ENCODE assay signal across 26 cellular contexts in the genomic region with DNA sequence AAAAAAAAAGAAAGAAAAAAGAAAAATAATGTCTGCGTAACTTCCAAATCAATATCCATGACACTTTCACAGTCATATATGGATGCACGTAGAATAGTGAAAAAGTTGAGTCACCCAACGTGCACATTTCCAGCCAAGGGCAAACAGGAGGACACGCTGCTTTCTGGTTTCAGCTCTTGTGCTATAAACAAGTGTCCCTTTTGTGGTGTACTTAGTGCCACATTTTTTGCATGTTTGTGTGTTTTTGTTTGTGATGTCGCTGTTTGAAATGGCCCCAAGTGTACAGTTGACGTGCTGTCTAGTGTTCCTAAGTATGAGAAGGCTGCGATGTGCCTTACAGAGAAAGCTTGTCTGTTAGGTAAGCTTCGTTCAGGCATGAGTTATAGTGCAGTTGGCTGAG. TPM values are rescaled to one million over a fixed set of nuclear protein-coding genes. Genes with fewer than 3 reads are reported as not detected.
DNase-seq lines count a peak whose midpoint lies in the region; ATAC-seq and TF ChIP-seq lines count a peak whose summit lies in the region.
"Had no signal": no experiment of that assay in that cellular context is flagged by ENCODE, and none has a peak within 500 bp of the region (broad histone marks: within the 10 kb centered on the region; RNA-seq: fewer than 3 reads in every experiment).

No MANE protein-coding gene starts in this region.

- H3K36me3 ChIP-seq in SU-DHL-6 (ENCODE audit: low read length), result no peaks in the 10 kb centered on the region
- H3K36me3 ChIP-seq: left lung had no signal

- no peak overlapping the region for H3K4me3 ChIP-seq in SU-DHL-6 (ENCODE audit: insufficient read depth, low read length, poor library complexity, severe bottlenecking)
- H3K4me3 ChIP-seq: left lung had no signal

- no peak for ATAC-seq in activated CD8-positive, alpha-beta memory T cell treated with anti-CD3 and anti-CD28 coated beads, Interleukin-2, amount 10 ng/mL, durations not matched to agents 7 days and 5 days
- ATAC-seq in memory B cell (ENCODE audit: low read depth) (no peak), GM19351 (IDR thresholded peaks at IDR 0.05; ENCODE audit: unreplicated experiment) (no peak), HG03571 (IDR thresholded peaks at IDR 0.05; ENCODE audit: unreplicated experiment) (no peak)
- ATAC-seq in stimulated activated effector memory CD8-positive, alpha-beta T cell treated with anti-CD3 and anti-CD28 coated beads, Interleukin-12 subunit alpha, Interleukin-12 subunit beta, amount 100 ng/mL, for 72 hours, result no peak
- ATAC-seq: activated T-cell treated with anti-CD3 and anti-CD28 coated beads, Interleukin-2, amount 50 U/mL, for 4 hours; left lung; natural killer cell; T-helper 17 cell had no signal

- CTCF ChIA-PET in activated CD8-positive, alpha-beta memory T cell treated with anti-CD3 and anti-CD28 coated beads, Interleukin-2, amount 10 ng/mL, durations not matched to agents 7 days and 5 days (lab: Charles Lee), result interaction anchor here (0.6 to 1.4 kb wide), 2 partner anchors 72 to 478 kb away, joined by 3 to 5 read pairs; no protein-coding TSS in a partner anchor

- no peaks in the 10 kb centered on the region for H3K9me3 ChIP-seq in SU-DHL-6 (ENCODE audit: insufficient read depth, low read length)
- H3K9me3 ChIP-seq: left lung, SK-N-SH had no signal

- no peaks in the 10 kb centered on the region for H3K9me2 ChIP-seq in SU-DHL-6 (replicated peaks; ENCODE audit: insufficient read depth, low read length)
- H3K9me2 ChIP-seq: SK-N-SH had no signal

- peak overlapping the region; percentile 1 for H3K4me3 Mint-ChIP-seq in activated CD8-positive, alpha-beta memory T cell treated with anti-CD3 and anti-CD28 coated beads, Interleukin-2, amount 10 ng/mL, durations not matched to agents 7 days and 5 days
- peak overlapping the region; percentile 33 for H3K4me3 Mint-ChIP-seq in memory B cell
- H3K4me3 Mint-ChIP-seq in stimulated activated effector memory CD8-positive, alpha-beta T cell treated with anti-CD3 and anti-CD28 coated beads, Interleukin-12 subunit alpha, Interleukin-12 subunit beta, amount 100 ng/mL, for 72 hours, result no peak overlapping the region
- H3K4me3 Mint-ChIP-seq: activated T-cell treated with anti-CD3 and anti-CD28 coated beads, Interleukin-2, amount 50 U/mL, for 4 hours; natural killer cell; T-helper 17 cell had no signal

- H3K4me2 ChIP-seq in SU-DHL-6 (ENCODE audit: low read depth, low read length, poor library complexity, severe bottlenecking), result peak overlapping the region; percentile 46
- H3K4me2 ChIP-seq: SK-N-SH had no signal

- no peaks in the 10 kb centered on the region for H3K9me3 Mint-ChIP-seq in activated CD8-positive, alpha-beta memory T cell treated with anti-CD3 and anti-CD28 coated beads, Interleukin-2, amount 10 ng/mL, durations not matched to agents 7 days and 5 days (ENCODE audit: low read depth)
- no peaks in the 10 kb centered on the region for H3K9me3 Mint-ChIP-seq in memory B cell
- H3K9me3 Mint-ChIP-seq in stimulated activated effector memory CD8-positive, alpha-beta T cell treated with anti-CD3 and anti-CD28 coated beads, Interleukin-12 subunit alpha, Interleukin-12 subunit beta, amount 100 ng/mL, for 72 hours, result no peaks in the 10 kb centered on the region
- H3K9me3 Mint-ChIP-seq: activated T-cell treated with anti-CD3 and anti-CD28 coated beads, Interleukin-2, amount 50 U/mL, for 4 hours; natural killer cell had no signal

- no peak overlapping the region for H3K27ac Mint-ChIP-seq in activated CD8-positive, alpha-beta memory T cell treated with anti-CD3 and anti-CD28 coated beads, Interleukin-2, amount 10 ng/mL, durations not matched to agents 7 days and 5 days
- peak overlapping the region; percentile 91 for H3K27ac Mint-ChIP-seq in memory B cell
- H3K27ac Mint-ChIP-seq in stimulated activated effector memory CD8-positive, alpha-beta T cell treated with anti-CD3 and anti-CD28 coated beads, Interleukin-12 subunit alpha, Interleukin-12 subunit beta, amount 100 ng/mL, for 72 hours, result peak overlapping the region; percentile 83
- H3K27ac Mint-ChIP-seq: CD4-positive, CD25-positive, alpha-beta regulatory T cell had no signal

- no peak overlapping the region for H3K27ac ChIP-seq in SU-DHL-6 (ENCODE audit: low read depth, low read length)
- H3K27ac ChIP-seq: 22Rv1, left lung had no signal

- H3K36me3 Mint-ChIP-seq in activated CD8-positive, alpha-beta memory T cell treated with anti-CD3 and anti-CD28 coated beads, Interleukin-2, amount 10 ng/mL, durations not matched to agents 7 days and 5 days, result peaks cover 5% of the 10 kb centered on the region
- peaks cover 5% of the 10 kb centered on the region for H3K36me3 Mint-ChIP-seq in memory B cell
- H3K36me3 Mint-ChIP-seq in stimulated activated effector memory CD8-positive, alpha-beta T cell treated with anti-CD3 and anti-CD28 coated beads, Interleukin-12 subunit alpha, Interleukin-12 subunit beta, amount 100 ng/mL, for 72 hours, result peaks cover 5% of the 10 kb centered on the region
- H3K36me3 Mint-ChIP-seq: CD4-positive, CD25-positive, alpha-beta regulatory T cell; natural killer cell had no signal

- H3K4me1 Mint-ChIP-seq in activated CD8-positive, alpha-beta memory T cell treated with anti-CD3 and anti-CD28 coated beads, Interleukin-2, amount 10 ng/mL, durations not matched to agents 7 days and 5 days, result peaks cover 59% of the 10 kb centered on the region
- H3K4me1 Mint-ChIP-seq in memory B cell, result peaks cover 41% of the 10 kb centered on the region
- peaks cover 56% of the 10 kb centered on the region for H3K4me1 Mint-ChIP-seq in stimulated activated effector memory CD8-positive, alpha-beta T cell treated with anti-CD3 and anti-CD28 coated beads, Interleukin-12 subunit alpha, Interleukin-12 subunit beta, amount 100 ng/mL, for 72 hours

- H3K79me2 ChIP-seq in SU-DHL-6 (ENCODE audit: insufficient read depth, low read length), result peaks cover 68% of the 10 kb centered on the region

- H4K20me1 ChIP-seq in SU-DHL-6 (ENCODE audit: low read depth, low read length), result no peaks in the 10 kb centered on the region

- no peak for DNase-seq in activated CD8-positive, alpha-beta memory T cell treated with anti-CD3 and anti-CD28 coated beads, Interleukin-2, amount 10 ng/mL, durations not matched to agents 7 days and 5 days
- no peak for DNase-seq in activated CD8-positive, alpha-beta memory T cell treated with anti-CD3 and anti-CD28 coated beads, Interleukin-2, amount 50 U/mL, for 4 hours
- DNase-seq in memory B cell (ENCODE audit: low spot score in 2 of 2) (no peak), T-helper 2 cell (no peak)
- no peak for DNase-seq in stimulated activated effector memory CD8-positive, alpha-beta T cell treated with anti-CD3 and anti-CD28 coated beads, Interleukin-12 subunit alpha, Interleukin-12 subunit beta, amount 100 ng/mL, for 72 hours (ENCODE audit: low spot score in 2 of 2)
- DNase-seq: activated CD4-positive, alpha-beta T cell treated with anti-CD3 and anti-CD28 coated beads for 4 hours; activated naive CD4-positive, alpha-beta T cell treated with Interleukin-2 at 50 U/mL for 16 hours; activated T-cell treated with anti-CD3 and anti-CD28 coated beads, Interleukin-2, amount 50 U/mL, for 4 hours; CD4-positive, CD25-positive, alpha-beta regulatory T cell; glutamatergic neuron; left lung; MM.1S; natural killer cell; NCI-H1436 treated with DMSO at 0.1 percent for 48 hours; NCI-H2107; NCI-H446 treated with DMSO at 0.1 percent for 48 hours; OCI-M1; SK-N-SH; stimulated activated CD4-positive, alpha-beta T cell treated with anti-CD3 and anti-CD28 coated beads, Interleukin-12 subunit alpha, Interleukin-12 subunit beta, amount 100 ng/mL, for 4 hours; stimulated activated CD4-positive, alpha-beta T cell treated with anti-CD3 and anti-CD28 coated beads, Interleukin-4, amount 100 ng/mL, for 1 hour; T-helper 17 cell had no signal

- no peak overlapping the region for H3K9ac ChIP-seq in SU-DHL-6 (ENCODE audit: low read length)
- H3K9ac ChIP-seq: SK-N-SH had no signal

- no peaks in the 10 kb centered on the region for H3K27me3 ChIP-seq in SU-DHL-6 (ENCODE audit: low read length)
- H3K27me3 ChIP-seq: left lung had no signal

- H3F3A ChIP-seq in SU-DHL-6 (ENCODE audit: insufficient read depth), result peaks cover 14% of the 10 kb centered on the region

- no peak overlapping the region for H2AFZ ChIP-seq in SU-DHL-6 (ENCODE audit: low read depth, low read length, severe bottlenecking)

- no peak for TF ChIP-seq CTCF in SU-DHL-6 (IDR thresholded peaks at IDR 0.05; ENCODE audit: insufficient read depth, low read length, poor library complexity, severe bottlenecking)

- H3K27me3 Mint-ChIP-seq in activated CD8-positive, alpha-beta memory T cell treated with anti-CD3 and anti-CD28 coated beads, Interleukin-2, amount 10 ng/mL, durations not matched to agents 7 days and 5 days, result no peaks in the 10 kb centered on the region
- H3K27me3 Mint-ChIP-seq in memory B cell, result no peaks in the 10 kb centered on the region
- H3K27me3 Mint-ChIP-seq: CD4-positive, CD25-positive, alpha-beta regulatory T cell; T-helper 17 cell had no signal

RNA-seq across cellular contexts. Expression of gene CHD9, which starts 2.9 kb away (rescaled TPM):
- 10 to 100 TPM; 23.7 to 32.7 TPM for total RNA-seq in activated CD8-positive, alpha-beta memory T cell treated with anti-CD3 and anti-CD28 coated beads, Interleukin-2, amount 10 ng/mL, durations not matched to agents 7 days and 5 days

RNA-seq across cellular contexts. Expression of gene CHD9NB, which starts 5.0 kb away (rescaled TPM):
- total RNA-seq in activated CD8-positive, alpha-beta memory T cell treated with anti-CD3 and anti-CD28 coated beads, Interleukin-2, amount 10 ng/mL, durations not matched to agents 7 days and 5 days, result under 1 TPM; 0.52 to 0.79 TPM
- total RNA-seq: activated T-cell treated with anti-CD3 and anti-CD28 coated beads, Interleukin-2, amount 50 U/mL, for 4 hours; CD4-positive, CD25-positive, alpha-beta regulatory T cell; mononuclear cell had no signal
